Comparison of ENCODE assay signal across 1 cellular context in genomic region chr17:73645050-73645871, GRCh38.
TF ChIP-seq lines count a peak whose summit lies in the region.

No MANE protein-coding gene starts in this region.

TF ChIP-seq in IMR-90, 13 proteins besides CTCF, POLR2A, EP300 and RAD21 (continued from another document):
- TF ChIP-seq, protein P1, sequence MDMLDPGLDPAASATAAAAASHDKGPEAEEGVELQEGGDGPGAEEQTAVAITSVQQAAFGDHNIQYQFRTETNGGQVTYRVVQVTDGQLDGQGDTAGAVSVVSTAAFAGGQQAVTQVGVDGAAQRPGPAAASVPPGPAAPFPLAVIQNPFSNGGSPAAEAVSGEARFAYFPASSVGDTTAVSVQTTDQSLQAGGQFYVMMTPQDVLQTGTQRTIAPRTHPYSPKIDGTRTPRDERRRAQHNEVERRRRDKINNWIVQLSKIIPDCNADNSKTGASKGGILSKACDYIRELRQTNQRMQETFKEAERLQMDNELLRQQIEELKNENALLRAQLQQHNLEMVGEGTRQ (IDR thresholded peaks at IDR 0.05; ENCODE audit: low read depth, low read length), result no peak
- TF ChIP-seq CHD1 (IDR thresholded peaks at IDR 0.05; ENCODE audit: low read depth, low read length), result no peak
- no peak for TF ChIP-seq MAFK (IDR thresholded peaks at IDR 0.05; ENCODE audit: low read depth, low read length)
- TF ChIP-seq BHLHE40 (IDR thresholded peaks at IDR 0.05; ENCODE audit: low read depth, low read length), result no peak
- TF ChIP-seq SMC3 (IDR thresholded peaks at IDR 0.05; ENCODE audit: low read depth, low read length), result no peak
TF ChIP-seq in IMR-90: peak in this region for 0.
